2 cellular contexts compared by ENCODE assay signal in genomic region chr2:16640024-16640423, GRCh38.
A peak's percentile ranks its signal among the peaks of the same experiment; 100 is the strongest.
TF ChIP-seq lines count a peak whose summit lies in the region.

No MANE protein-coding gene starts in this region.

TF ChIP-seq in Ishikawa, 13 proteins besides CTCF, POLR2A, EP300 and RAD21:
- TF ChIP-seq REST (IDR thresholded peaks at IDR 0.05; ENCODE audit: low read depth) (no peak), NFIC (IDR thresholded peaks at IDR 0.05) (peak; percentile 25; the same call in 1 of the 2 replicates)

TF ChIP-seq in K562, 482 proteins besides CTCF, POLR2A, EP300 and RAD21:
- TF ChIP-seq SRF (CRISPR knock-in tag; IDR thresholded peaks at IDR 0.05) = peak in 1 of 2 experiments; percentile 79; a peak in 2 of 4 replicates
- TF ChIP-seq ZFPM2 (CRISPR knock-in tag; IDR thresholded peaks at IDR 0.05) = no peak
- peak; percentile 58; the same call in 1 of the 2 replicates for TF ChIP-seq ZBTB33 (CRISPR knock-in tag; IDR thresholded peaks at IDR 0.05)
- TF ChIP-seq CREB1 (IDR thresholded peaks at IDR 0.05) = no peak
- no peak for TF ChIP-seq CREB1 (CRISPR knock-in tag; IDR thresholded peaks at IDR 0.05)
- no peak for TF ChIP-seq ZNF431 (CRISPR knock-in tag; IDR thresholded peaks at IDR 0.05)
- no peak for TF ChIP-seq ELK1 (CRISPR knock-in tag; IDR thresholded peaks at IDR 0.05)
- peak; percentile 67 for TF ChIP-seq NFIC (IDR thresholded peaks at IDR 0.05)
- TF ChIP-seq ZKSCAN8 (CRISPR knock-in tag; IDR thresholded peaks at IDR 0.05) = 0 out of 2 replicates have a peak, but pooled peaks have one; percentile 9
- no peak for TF ChIP-seq EZH2 (IDR thresholded peaks at IDR 0.05; ENCODE audit: borderline replicate concordance, low read depth, low read length)
TF ChIP-seq in K562: peak in this region for 4.
